8 cellular contexts compared by ENCODE assay signal in the genomic region with DNA sequence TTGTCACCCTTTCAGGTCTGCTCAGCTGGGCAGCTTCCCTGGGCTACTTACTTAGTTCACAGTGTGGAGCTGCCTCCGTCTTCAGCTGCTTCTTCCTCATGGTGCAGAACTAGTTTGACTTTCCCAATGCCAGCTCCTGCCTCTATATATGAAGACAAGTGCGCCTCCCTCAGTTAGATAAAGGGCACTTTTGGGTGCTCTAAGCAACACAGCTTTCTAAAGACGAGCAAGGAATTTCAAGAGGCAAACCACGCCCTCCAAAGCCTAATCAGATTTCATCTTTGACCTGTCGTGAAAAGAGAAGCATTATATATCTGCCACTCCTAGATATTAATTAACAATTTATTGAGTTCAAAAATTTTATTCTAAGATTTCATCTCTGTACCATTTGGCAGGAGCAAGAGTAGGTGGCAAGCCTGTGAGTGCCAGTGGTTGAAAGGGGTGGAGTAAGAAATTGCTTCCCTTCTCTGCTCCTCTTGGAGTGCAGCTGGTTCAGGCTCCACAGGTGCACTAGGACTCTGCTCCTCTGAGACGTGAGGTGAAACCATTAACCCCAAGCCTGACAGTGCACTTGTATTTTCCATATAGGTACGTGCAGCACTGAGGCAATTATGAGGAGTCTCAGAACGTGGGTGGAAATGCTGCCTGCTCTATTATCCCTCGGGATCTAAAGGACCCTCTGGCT. TPM values are rescaled to one million over a fixed set of nuclear protein-coding genes. Genes with fewer than 3 reads are reported as not detected.
DNase-seq lines count a peak whose midpoint lies in the region; ATAC-seq, FAIRE-seq and TF ChIP-seq lines count a peak whose summit lies in the region.

No MANE protein-coding gene starts in this region.

- H3K23me2 ChIP-seq in H9 (ENCODE audit: insufficient read length, low read depth, low read length, poor library complexity, severe bottlenecking), result peaks cover 5% of the 10 kb centered on the region

- no peak overlapping the region for H4K8ac ChIP-seq in H9 (replicated peaks; ENCODE audit: insufficient read length, low read depth, low read length)

- H3K9me3 ChIP-seq in CD4-positive, alpha-beta T cell (ENCODE audit: control insufficient read depth, low read length), result no peaks in the 10 kb centered on the region
- H3K9me3 ChIP-seq in H9 (ENCODE audit: control insufficient read depth, low read depth, low read length) (no peaks in the 10 kb centered on the region), right lobe of liver (no peaks in the 10 kb centered on the region)

- CTCF ChIA-PET in CD4-positive, alpha-beta T cell (lab: Charles Lee), result interaction anchor here (0.7 to 1.7 kb wide), 5 partner anchors 17 to 263 kb away, joined by 3 to 6 read pairs (median 4); no protein-coding TSS in a partner anchor

- H2AFZ ChIP-seq in H9 (ENCODE audit: low read length), result no peak overlapping the region

- no peak overlapping the region for H2BK12ac ChIP-seq in H9 (ENCODE audit: insufficient read length, low read depth, low read length)

- H3K4me1 ChIP-seq in H9 (ENCODE audit: insufficient read depth, low read length), result peaks cover 3% of the 10 kb centered on the region; the same call in 1 of the 2 replicates
- H3K4me1 ChIP-seq in right lobe of liver, result peaks cover 0 to 11% (median 5%) of the 10 kb centered on the region in 4 donors

- TF ChIP-seq POLR2A in right lobe of liver (IDR thresholded peaks at IDR 0.05), result no peak
- TF ChIP-seq POLR2A in GM12891 (IDR thresholded peaks at IDR 0.05; ENCODE audit: low read depth, low read length), result no peak

- H3K4me2 ChIP-seq in H9 (ENCODE audit: insufficient read depth, insufficient read length, low read length), result peak overlapping the region; percentile 29

- H2AK5ac ChIP-seq in H9 (ENCODE audit: insufficient read length, low read length), result no peak overlapping the region

- DNase-seq in CD4-positive, alpha-beta T cell, result peak in 1 of 10 experiments; percentile 3
- DNase-seq in H9 (peak; percentile 72), NCI-H774 (lab: John Stamatoyannopoulos, UW) (peak; percentile 43), astrocyte of the cerebellum (ENCODE audit: low read depth) (peak; percentile 15), right lobe of liver (no peak), GM12891 (ENCODE audit: insufficient read length, low spot score) (no peak)

- H3K9ac ChIP-seq in H9 (ENCODE audit: extremely low read depth, insufficient read length, low read length), result no peak overlapping the region

- peak overlapping the region; percentile 75 for H3K27ac Mint-ChIP-seq in CD4-positive, alpha-beta T cell
- peak overlapping the region in 1 of 3 experiments; percentile 60; a peak in 1 of 7 replicates for H3K27ac Mint-ChIP-seq in H9

- no peak for FAIRE-seq in GM12891 (lab: Jason Lieb, UNC)

- intact Hi-C loops in CD4-positive, alpha-beta T cell (cut with DNase I, micrococcal nuclease), result loop anchor here (1.0 to 5.0 kb wide), 2 partner anchors 201 to 203 kb away; no protein-coding TSS in a partner anchor
- intact Hi-C loops in right lobe of liver (cut with DNase I), result no loop called here

- H3K56ac ChIP-seq in H9 (ENCODE audit: insufficient read length, low read depth, low read length), result no peak overlapping the region

- no peak overlapping the region for H2BK120ac ChIP-seq in H9 (ENCODE audit: low read depth, low read length, poor library complexity, severe bottlenecking)

- H3K27me3 ChIP-seq in CD4-positive, alpha-beta T cell (ENCODE audit: control insufficient read depth, insufficient read depth, low read length), result no peaks in the 10 kb centered on the region
- H3K27me3 ChIP-seq in H9 (ENCODE audit: insufficient read depth, low read length) (no peaks in the 10 kb centered on the region), right lobe of liver (no peaks in the 10 kb centered on the region)

- no peak overlapping the region for H3K4ac ChIP-seq in H9 (ENCODE audit: low read depth, low read length)

- no peak overlapping the region for H2BK20ac ChIP-seq in H9 (ENCODE audit: low read depth, low read length, poor library complexity, severe bottlenecking)

- no peaks in the 10 kb centered on the region for H3K27me3 Mint-ChIP-seq in CD4-positive, alpha-beta T cell
- peaks cover 4% of the 10 kb centered on the region for H3K27me3 Mint-ChIP-seq in H9 (ENCODE audit: low read depth)

- H4K5ac ChIP-seq in H9 (ENCODE audit: insufficient read length, low read depth, low read length), result no peak overlapping the region

- POLR2A ChIA-PET in CD4-positive, alpha-beta T cell (lab: Charles Lee), result interaction anchor here (1.0 kb wide), 1 partner anchor 249 kb away, joined by 3 read pairs; no protein-coding TSS in a partner anchor

- no peaks in the 10 kb centered on the region for H3K79me1 ChIP-seq in H9 (ENCODE audit: insufficient read depth, low read depth, low read length, poor library complexity, severe bottlenecking)

- ATAC-seq in CD4-positive, alpha-beta T cell (ENCODE audit: poor library complexity), result no peak
- ATAC-seq in right lobe of liver (peak in 1 of 4 donors; percentile 4), GM19328 (IDR thresholded peaks at IDR 0.05; ENCODE audit: unreplicated experiment) (no peak), GM18870 (IDR thresholded peaks at IDR 0.05; ENCODE audit: unreplicated experiment) (no peak)

- in situ Hi-C loops in astrocyte of the cerebellum (cut with HindIII; ENCODE audit: low sequenced_read_pairs), result no loop called here

- no peak overlapping the region for H3K23ac ChIP-seq in H9 (ENCODE audit: insufficient read length, low read depth, low read length)

- peak overlapping the region; percentile 69 for H3K4me3 Mint-ChIP-seq in CD4-positive, alpha-beta T cell
- H3K4me3 Mint-ChIP-seq in H9, result peak overlapping the region in 1 of 2 experiments; percentile 24; a peak in 2 of 5 replicates

- no peak overlapping the region for H4K91ac ChIP-seq in H9 (ENCODE audit: insufficient read length, low read depth, low read length)

- H3K79me2 ChIP-seq in H9 (ENCODE audit: insufficient read depth, low read length), result peaks cover 7% of the 10 kb centered on the region

- no peaks in the 10 kb centered on the region for H3K36me3 ChIP-seq in right lobe of liver

- H3K27ac ChIP-seq in CD4-positive, alpha-beta T cell (ENCODE audit: low read depth, low read length), result no peak overlapping the region
- H3K27ac ChIP-seq in H9 (ENCODE audit: insufficient read length, low read depth, low read length), result no peak overlapping the region
- H3K27ac ChIP-seq in right lobe of liver, result no peak overlapping the region

- peaks cover 5% of the 10 kb centered on the region for H3K36me3 Mint-ChIP-seq in CD4-positive, alpha-beta T cell (ENCODE audit: low read depth)
- no peaks in the 10 kb centered on the region for H3K36me3 Mint-ChIP-seq in H9 (ENCODE audit: insufficient read depth in 1 of 3, low read depth in 3 of 3)

- peaks cover 43% of the 10 kb centered on the region for H3K4me1 Mint-ChIP-seq in CD4-positive, alpha-beta T cell (ENCODE audit: low read depth)
- H3K4me1 Mint-ChIP-seq in H9, result peaks cover 39 to 43% of the 10 kb centered on the region in 2 experiments

- no peak overlapping the region for H3T11ph ChIP-seq in H9 (ENCODE audit: low read length)

- no peak overlapping the region for H2BK15ac ChIP-seq in H9 (ENCODE audit: low read depth, low read length)

- no CpG with 5 or more reads among the region's 9 CpGs for WGBS in H9 (ENCODE audit: extremely low coverage, insufficient read length, low lambda C conversion rate)
- 14% methylated on average over 6 of the region's 9 CpGs for WGBS in right lobe of liver (ENCODE audit: insufficient coverage, low coverage, low lambda C conversion rate, missing lambda C conversion rate)

- H3K18ac ChIP-seq in H9 (ENCODE audit: insufficient read length, low read depth, low read length), result no peak overlapping the region

- H3K14ac ChIP-seq in H9 (ENCODE audit: insufficient read depth, low read length), result no peak overlapping the region

- no peaks in the 10 kb centered on the region for H4K20me1 ChIP-seq in H9 (ENCODE audit: control insufficient read depth, insufficient read depth, insufficient read length)

- peak; percentile 36 for TF ChIP-seq CTCF in CD4-positive, alpha-beta T cell (IDR thresholded peaks at IDR 0.05)
- TF ChIP-seq CTCF in H9 (conservative IDR thresholded peaks at IDR 0.05) (peak; percentile 64), astrocyte of the cerebellum (IDR thresholded peaks at IDR 0.05; ENCODE audit: low read depth, low read length, missing control alignments) (peak; percentile 19), right lobe of liver (IDR thresholded peaks at IDR 0.05) (peak; percentile 25 to 47 (median 38))

- H3K4me3 ChIP-seq in astrocyte of the cerebellum (ENCODE audit: low read depth, low read length) (no peak overlapping the region), right lobe of liver (no peak overlapping the region)

- no peak overlapping the region for H2BK5ac ChIP-seq in H9 (ENCODE audit: insufficient read length, low read length)

- H3K9me3 Mint-ChIP-seq in CD4-positive, alpha-beta T cell, result no peaks in the 10 kb centered on the region
- no peaks in the 10 kb centered on the region for H3K9me3 Mint-ChIP-seq in H9

TF ChIP-seq in GM12891, 5 proteins besides CTCF, POLR2A, EP300 and RAD21:
- TF ChIP-seq TAF1 (IDR thresholded peaks at IDR 0.05; ENCODE audit: low read depth, low read length) (no peak), POU2F2 (IDR thresholded peaks at IDR 0.05; ENCODE audit: low read depth, low read length) (no peak), POLR2AphosphoS5 (IDR thresholded peaks at IDR 0.05; ENCODE audit: low read depth, low read length) (no peak), PAX5 (IDR thresholded peaks at IDR 0.05; ENCODE audit: insufficient read depth, low read length, severe bottlenecking) (no peak), SPI1 (IDR thresholded peaks at IDR 0.05; ENCODE audit: low read depth, low read length) (no peak)

RNA-seq across cellular contexts. Expression of a gene that starts 2.1 kb away (rescaled TPM):
- 10 to 100 TPM; 43.6 to 47.7 TPM for total RNA-seq in CD4-positive, alpha-beta T cell
- total RNA-seq in H9 (2021) (45.6 and 47.9 TPM in 2 replicates), right lobe of liver (10 to 100 TPM; 27.8 to 51.6 (median 34.2) TPM)
- polyA plus RNA-seq in GM12891 (2012; ENCODE audit: low read depth, missing spikeins), result 7.5 TPM

RNA-seq across cellular contexts. Expression of a gene that starts 19.9 kb away (rescaled TPM):
- 10 to 100 TPM; 51.8 to 54.1 TPM for total RNA-seq in CD4-positive, alpha-beta T cell
- 33.0 and 34.9 TPM in 2 replicates for total RNA-seq in H9 (2021)
- 10 to 100 TPM; 22.1 to 35.6 (median 30.4) TPM for total RNA-seq in right lobe of liver
- polyA plus RNA-seq in GM12891 (2012; ENCODE audit: low read depth, missing spikeins), result 68.1 TPM

RNA-seq across cellular contexts. Expression of a gene that starts 55.1 kb away (rescaled TPM):
- total RNA-seq in CD4-positive, alpha-beta T cell, result 10 to 100 TPM; 14.4 to 16.5 TPM
- 38.6 and 42.5 TPM in 2 replicates for total RNA-seq in H9 (2021)
- total RNA-seq in right lobe of liver, result 1 to 10 TPM; 5.2 to 9.4 (median 6.7) TPM
- polyA plus RNA-seq in GM12891 (2012; ENCODE audit: low read depth, missing spikeins), result 3.3 TPM

Comparison
In these comparisons a context has a peak if more than half of its experiments do, and no peak if none do; other contexts are left out.
1. DNase-seq: peak in H9 (single experiment), NCI-H774 (single experiment) and astrocyte of the cerebellum (single experiment); none in right lobe of liver (0 of 3) and GM12891 (single experiment).
2. intact Hi-C loops: an anchor here in CD4-positive, alpha-beta T cell (1.0 to 5.0 kb wide); none called in right lobe of liver.
3. Peak in every context shown above with its lines, with median percentiles within 50 percentile points of each other: CTCF ChIP-seq.